Comparison of ENCODE assay signal across 21 cellular contexts in the genomic region with DNA sequence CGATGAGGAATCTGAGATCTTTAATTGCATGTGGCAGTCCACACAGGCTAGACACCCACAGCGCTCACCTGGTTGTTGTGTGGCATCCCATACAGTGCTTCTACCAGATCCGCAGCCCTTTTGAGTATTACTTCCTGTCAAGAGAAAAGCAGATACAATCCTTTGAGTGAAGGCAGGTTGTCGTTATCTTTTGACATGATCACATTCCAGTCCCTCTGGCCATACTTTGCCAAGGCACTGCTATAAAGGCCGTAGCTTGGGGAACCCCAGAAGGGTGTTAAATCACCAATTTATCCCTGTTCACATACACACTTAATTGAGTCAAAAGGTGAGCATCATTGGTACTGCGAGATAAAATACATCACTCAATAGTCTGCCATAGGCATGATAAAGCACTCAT.
"Had no signal": no experiment of that assay in that cellular context is flagged by ENCODE, and none has a peak within 500 bp of the region (broad histone marks: within the 10 kb centered on the region; RNA-seq: fewer than 3 reads in every experiment).

No MANE protein-coding gene starts in this region.

- ATAC-seq: esophagus mucosa; gastrocnemius medialis; heart right ventricle; left cardiac atrium; left lung; left ventricle myocardium superior; lower lobe of right lung; naive thymus-derived CD4-positive, alpha-beta T cell had no signal

- H3K27me3 ChIP-seq: esophagus squamous epithelium, gastrocnemius medialis, heart right ventricle, left lung had no signal

- H3K36me3 ChIP-seq: gastrocnemius medialis, left lung had no signal

- DNase-seq: dermis blood vessel endothelial cell; dorsolateral prefrontal cortex; effector CD4-positive, alpha-beta T cell; effector memory CD4-positive, alpha-beta T cell; esophagus squamous epithelium; foreskin fibroblast; foreskin melanocyte; gastrocnemius medialis; glutamatergic neuron; head of caudate nucleus; heart right ventricle; hippocampal formation; left cardiac atrium; left lung; left ventricle myocardium superior; lower lobe of right lung; mesenchymal stem cell; naive thymus-derived CD4-positive, alpha-beta T cell had no signal

- H3K4me3 ChIP-seq: coronary artery, dorsolateral prefrontal cortex, esophagus squamous epithelium, gastrocnemius medialis, heart right ventricle, left lung, lower lobe of right lung had no signal

- H3K4me1 ChIP-seq: esophagus squamous epithelium, gastrocnemius medialis, left lung, lower lobe of right lung had no signal

- H3K9me3 ChIP-seq: esophagus squamous epithelium, gastrocnemius medialis, heart right ventricle, left lung, lower lobe of right lung had no signal

- H3K36me3 Mint-ChIP-seq: mesothelial cell of epicardium had no signal

- H3K4me1 Mint-ChIP-seq: mesothelial cell of epicardium; naive thymus-derived CD4-positive, alpha-beta T cell had no signal

- H3K27ac Mint-ChIP-seq: mesothelial cell of epicardium; naive thymus-derived CD4-positive, alpha-beta T cell had no signal

- H3K9me3 Mint-ChIP-seq: mesothelial cell of epicardium had no signal

- H3K27ac ChIP-seq: coronary artery, dorsolateral prefrontal cortex, esophagus squamous epithelium, gastrocnemius medialis, heart right ventricle, left lung, lower lobe of right lung had no signal

- H3K4me3 Mint-ChIP-seq: mesothelial cell of epicardium; naive thymus-derived CD4-positive, alpha-beta T cell had no signal
